ENCODE assay signal across 22 cellular contexts in the genomic region with DNA sequence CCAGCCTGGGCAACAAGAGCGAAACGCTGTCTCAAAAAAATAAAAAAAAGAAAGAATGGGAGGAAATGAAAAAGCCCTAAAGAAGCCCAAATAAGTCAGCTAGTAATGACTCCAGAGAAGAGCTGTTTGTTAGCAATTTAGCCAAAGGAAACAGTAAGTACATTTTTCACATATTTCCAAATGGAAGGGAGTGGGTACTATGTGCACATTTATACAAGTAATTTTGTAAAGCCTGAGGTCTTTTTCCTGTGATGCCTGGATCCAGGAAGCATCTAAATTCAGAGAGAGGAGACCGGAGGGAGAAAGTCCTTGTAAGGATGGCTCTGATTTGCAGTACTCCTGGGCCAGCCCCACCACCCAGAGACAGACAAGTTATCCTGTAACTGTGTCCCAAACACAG. TPM values are rescaled to one million over a fixed set of nuclear protein-coding genes. Genes with fewer than 3 reads are reported as not detected.
"Had no signal": no experiment of that assay in that cellular context is flagged by ENCODE, and none has a peak within 500 bp of the region (broad histone marks: within the 10 kb centered on the region; RNA-seq: fewer than 3 reads in every experiment).

No MANE protein-coding gene starts in this region.

- H3K27ac ChIP-seq: left ventricle myocardium inferior, psoas muscle, sigmoid colon had no signal

- H3K9me3 Mint-ChIP-seq: activated CD4-positive, alpha-beta T cell treated with anti-CD3 and anti-CD28 coated beads, Interleukin-2, amount 10 ng/mL, durations not matched to agents 24 days and 14 days; activated naive CD8-positive, alpha-beta T cell treated with anti-CD3 and anti-CD28 coated beads, Interleukin-2, amount 10 ng/mL, durations not matched to agents 7 days and 5 days; activated T-helper 1 cell treated with anti-CD3 and anti-CD28 coated beads, Interleukin-12 subunit alpha, Interleukin-12 subunit beta, Interleukin-2, Interleukin-4 antibody, amounts not matched to agents 30 ng/mL and 10 ng/mL and 1 ng/mL, durations not matched to agents 14 hours and 24 hours and 36 hours; natural killer cell; T-helper 2 cell treated with Interferon-gamma antibody and Interleukin-4, amounts not matched to agents 5 μg/mL and 100 μg/mL, for 36 hours had no signal

- H3K4me3 ChIP-seq: left ventricle myocardium inferior, psoas muscle, sigmoid colon had no signal

- H3K4me3 Mint-ChIP-seq: activated CD4-positive, alpha-beta T cell treated with anti-CD3 and anti-CD28 coated beads, Interleukin-2, amount 10 ng/mL, durations not matched to agents 24 days and 14 days; activated naive CD8-positive, alpha-beta T cell treated with anti-CD3 and anti-CD28 coated beads, Interleukin-2, amount 10 ng/mL, durations not matched to agents 7 days and 5 days; activated T-helper 1 cell treated with anti-CD3 and anti-CD28 coated beads, Interleukin-12 subunit alpha, Interleukin-12 subunit beta, Interleukin-2, Interleukin-4 antibody, amounts not matched to agents 30 ng/mL and 10 ng/mL and 1 ng/mL, durations not matched to agents 14 hours and 24 hours and 36 hours; natural killer cell; T-helper 2 cell treated with Interferon-gamma antibody and Interleukin-4, amounts not matched to agents 5 μg/mL and 100 μg/mL, for 36 hours had no signal

- ATAC-seq: natural killer cell, psoas muscle had no signal

- H3K9me3 ChIP-seq: left ventricle myocardium inferior, psoas muscle, sigmoid colon had no signal

- H3K36me3 Mint-ChIP-seq: activated naive CD8-positive, alpha-beta T cell treated with anti-CD3 and anti-CD28 coated beads, Interleukin-2, amount 10 ng/mL, durations not matched to agents 7 days and 5 days; natural killer cell had no signal

- H3K27me3 ChIP-seq: sigmoid colon had no signal

- DNase-seq: activated CD4-positive, alpha-beta T cell treated with anti-CD3 and anti-CD28 coated beads, Interleukin-2, amount 10 ng/mL, durations not matched to agents 24 days and 14 days; activated CD4-positive, CD25-positive, alpha-beta regulatory T cell; activated CD8-positive, alpha-beta memory T cell treated with anti-CD3 and anti-CD28 coated beads for 24 hours; activated naive CD4-positive, alpha-beta T cell; activated naive CD8-positive, alpha-beta T cell treated with anti-CD3 and anti-CD28 coated beads, Interleukin-2, amount 10 ng/mL, durations not matched to agents 7 days and 5 days; anterior cingulate cortex; glutamatergic neuron; hypothalamus; left ventricle myocardium inferior; mesenchymal stem cell; natural killer cell; nucleus accumbens; psoas muscle; sigmoid colon; stimulated activated CD4-positive, alpha-beta T cell treated with anti-CD3 and anti-CD28 coated beads, Interleukin-2, amount 100 ng/mL, for 24 hours; SW 1271 had no signal

- H3K27ac Mint-ChIP-seq: activated CD4-positive, alpha-beta T cell treated with anti-CD3 and anti-CD28 coated beads, Interleukin-2, amount 10 ng/mL, durations not matched to agents 24 days and 14 days; activated naive CD8-positive, alpha-beta T cell treated with anti-CD3 and anti-CD28 coated beads, Interleukin-2, amount 10 ng/mL, durations not matched to agents 7 days and 5 days; activated T-helper 1 cell treated with anti-CD3 and anti-CD28 coated beads, Interleukin-12 subunit alpha, Interleukin-12 subunit beta, Interleukin-2, Interleukin-4 antibody, amounts not matched to agents 30 ng/mL and 10 ng/mL and 1 ng/mL, durations not matched to agents 14 hours and 24 hours and 36 hours; natural killer cell; T-helper 2 cell treated with Interferon-gamma antibody and Interleukin-4, amounts not matched to agents 5 μg/mL and 100 μg/mL, for 36 hours had no signal

- H3K36me3 ChIP-seq: left ventricle myocardium inferior, sigmoid colon had no signal

- H3K4me1 ChIP-seq: left ventricle myocardium inferior, psoas muscle, sigmoid colon had no signal

- H3K4me1 Mint-ChIP-seq: activated CD4-positive, alpha-beta T cell treated with anti-CD3 and anti-CD28 coated beads, Interleukin-2, amount 10 ng/mL, durations not matched to agents 24 days and 14 days; natural killer cell had no signal

RNA-seq across cellular contexts. Expression of a gene that starts 14.7 kb away (rescaled TPM):
- total RNA-seq: activated CD4-positive, alpha-beta T cell treated with anti-CD3 and anti-CD28 coated beads, Interleukin-2, amount 10 ng/mL, durations not matched to agents 24 days and 14 days; activated T-helper 1 cell treated with anti-CD3 and anti-CD28 coated beads, Interleukin-12 subunit alpha, Interleukin-12 subunit beta, Interleukin-2, Interleukin-4 antibody, amounts not matched to agents 30 ng/mL and 10 ng/mL and 1 ng/mL, durations not matched to agents 14 hours and 24 hours and 36 hours; cerebellum had no signal

RNA-seq across cellular contexts. Expression of a gene that starts 31.0 kb away (rescaled TPM):
- total RNA-seq: activated CD4-positive, alpha-beta T cell treated with anti-CD3 and anti-CD28 coated beads, Interleukin-2, amount 10 ng/mL, durations not matched to agents 24 days and 14 days; activated naive CD8-positive, alpha-beta T cell treated with anti-CD3 and anti-CD28 coated beads, Interleukin-2, amount 10 ng/mL, durations not matched to agents 7 days and 5 days; activated T-helper 1 cell treated with anti-CD3 and anti-CD28 coated beads, Interleukin-12 subunit alpha, Interleukin-12 subunit beta, Interleukin-2, Interleukin-4 antibody, amounts not matched to agents 30 ng/mL and 10 ng/mL and 1 ng/mL, durations not matched to agents 14 hours and 24 hours and 36 hours; cerebellum; esophagus mucosa; kidney epithelial cell; natural killer cell; sigmoid colon; SK-MEL-5 had no signal
